Comparison of ENCODE assay signal across 14 cellular contexts in the genomic region with DNA sequence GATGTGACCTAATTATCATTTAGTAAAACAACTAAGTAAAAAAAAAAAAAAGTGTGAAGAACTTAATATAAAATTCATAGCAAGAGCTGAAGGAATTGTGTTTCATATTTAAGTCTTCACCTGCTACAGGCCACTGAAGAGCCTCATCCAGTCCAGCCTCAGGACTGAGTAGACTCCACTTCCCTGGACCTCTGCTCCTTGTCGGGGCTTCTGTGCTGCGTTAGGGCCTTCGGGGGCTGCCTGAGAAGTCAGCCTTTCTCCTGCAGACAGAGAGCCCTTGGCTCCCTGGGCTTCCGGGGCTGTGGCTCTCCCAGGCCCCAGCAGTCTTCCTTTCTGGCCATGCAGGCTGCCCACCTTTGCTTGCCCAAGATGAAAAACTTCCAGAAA.
DNase-seq lines count a peak whose midpoint lies in the region; ATAC-seq, FAIRE-seq and TF ChIP-seq lines count a peak whose summit lies in the region.
"Had no signal": no experiment of that assay in that cellular context is flagged by ENCODE, and none has a peak within 500 bp of the region (broad histone marks: within the 10 kb centered on the region; RNA-seq: fewer than 3 reads in every experiment).

No MANE protein-coding gene starts in this region.

- H3K4me1 ChIP-seq in HUES64 (ENCODE audit: insufficient read depth, low read length) = peaks cover 41% of the 10 kb centered on the region
- H3K4me1 ChIP-seq: right atrium auricular region had no signal

- no peaks in the 10 kb centered on the region for H3K9me3 ChIP-seq in HUES64 (ENCODE audit: insufficient read depth, low read depth, low read length)
- H3K9me3 ChIP-seq: right atrium auricular region had no signal

- H3K4me3 ChIP-seq in HUES64 (ENCODE audit: low read length) = no peak overlapping the region
- H3K4me3 ChIP-seq: right atrium auricular region had no signal

- H3K9me3 Mint-ChIP-seq in chondrocyte (ENCODE audit: low read depth) = no peaks in the 10 kb centered on the region
- H3K9me3 Mint-ChIP-seq in mesothelial cell of epicardium = no peaks in the 10 kb centered on the region
- H3K9me3 Mint-ChIP-seq: activated CD4-positive, alpha-beta T cell treated with anti-CD3 and anti-CD28 coated beads, Interleukin-2, amount 10 ng/mL, durations not matched to agents 7 days and 5 days; T-helper 1 cell treated with Interleukin-12 subunit alpha and Interleukin-12 subunit beta and Interleukin-4 antibody, amounts not matched to agents 30 μg/mL and 1 μg/mL, for 36 hours had no signal

- no peak for DNase-seq in chondrocyte (ENCODE audit: low spot score)
- no peak for DNase-seq in mesothelial cell of epicardium (ENCODE audit: low spot score in 2 of 2, unreplicated experiment in 2 of 2)
- DNase-seq in urothelium cell line (ENCODE audit: low spot score) = peak; percentile 58
- DNase-seq: activated CD4-positive, alpha-beta T cell treated with anti-CD3 and anti-CD28 coated beads, Interleukin-2, amount 10 ng/mL, durations not matched to agents 7 days and 5 days; aorta; NCI-H345; OCI-M1; stimulated activated naive CD4-positive, alpha-beta T cell had no signal

- H3K27ac ChIP-seq in HUES64 (ENCODE audit: low read depth, low read length) = peak overlapping the region; percentile 86
- H3K27ac ChIP-seq: right atrium auricular region had no signal

- no peaks in the 10 kb centered on the region for H3K27me3 ChIP-seq in HUES64 (ENCODE audit: insufficient read depth, low read length)
- H3K27me3 ChIP-seq: right atrium auricular region had no signal

- H3K27ac Mint-ChIP-seq in chondrocyte (ENCODE audit: unreplicated experiment) = peak overlapping the region; percentile 98
- peak overlapping the region; percentile 75 for H3K27ac Mint-ChIP-seq in mesothelial cell of epicardium
- H3K27ac Mint-ChIP-seq: activated CD4-positive, alpha-beta T cell treated with anti-CD3 and anti-CD28 coated beads, Interleukin-2, amount 10 ng/mL, durations not matched to agents 7 days and 5 days; T-helper 1 cell treated with Interleukin-12 subunit alpha and Interleukin-12 subunit beta and Interleukin-4 antibody, amounts not matched to agents 30 μg/mL and 1 μg/mL, for 36 hours had no signal

- FAIRE-seq in urothelium cell line (lab: Jason Lieb, UNC) = no peak

- no peak for TF ChIP-seq CTCF in chondrocyte (IDR thresholded peaks at IDR 0.05)
- no peak for TF ChIP-seq CTCF in mesothelial cell of epicardium (IDR thresholded peaks at IDR 0.05; ENCODE audit: unreplicated experiment)

- ATAC-seq in GM18520 (IDR thresholded peaks at IDR 0.05; ENCODE audit: unreplicated experiment) (no peak), HG03565 (IDR thresholded peaks at IDR 0.05; ENCODE audit: unreplicated experiment) (no peak), HG02763 (IDR thresholded peaks at IDR 0.05; ENCODE audit: unreplicated experiment) (no peak)

- H3K4me1 Mint-ChIP-seq in chondrocyte (ENCODE audit: low read depth) = peaks cover 70% of the 10 kb centered on the region
- H3K4me1 Mint-ChIP-seq in mesothelial cell of epicardium = peaks cover 42% of the 10 kb centered on the region

- WGBS in HUES64 = 71% methylated on average over 4 of the region's 4 CpGs

- H3K27me3 Mint-ChIP-seq in chondrocyte (ENCODE audit: low read depth) (no peaks in the 10 kb centered on the region), mesothelial cell of epicardium (ENCODE audit: low read depth) (no peaks in the 10 kb centered on the region)
- H3K27me3 Mint-ChIP-seq: activated CD4-positive, alpha-beta T cell treated with anti-CD3 and anti-CD28 coated beads, Interleukin-2, amount 10 ng/mL, durations not matched to agents 7 days and 5 days had no signal

- H3K9ac ChIP-seq in HUES64 (ENCODE audit: low read depth, low read length) = peak overlapping the region; percentile 55

- H3K36me3 Mint-ChIP-seq in chondrocyte (ENCODE audit: low read depth) (peaks cover 6% of the 10 kb centered on the region), mesothelial cell of epicardium (no peaks in the 10 kb centered on the region)

- H3K4me3 Mint-ChIP-seq in chondrocyte (ENCODE audit: unreplicated experiment) (no peak overlapping the region), mesothelial cell of epicardium (no peak overlapping the region)
- H3K4me3 Mint-ChIP-seq: activated CD4-positive, alpha-beta T cell treated with anti-CD3 and anti-CD28 coated beads, Interleukin-2, amount 10 ng/mL, durations not matched to agents 7 days and 5 days; T-helper 1 cell treated with Interleukin-12 subunit alpha and Interleukin-12 subunit beta and Interleukin-4 antibody, amounts not matched to agents 30 μg/mL and 1 μg/mL, for 36 hours had no signal

- peaks cover 49% of the 10 kb centered on the region for H3K36me3 ChIP-seq in HUES64 (ENCODE audit: insufficient read depth, low read length)
- H3K36me3 ChIP-seq: right atrium auricular region had no signal
